ENCODE assay signal across 35 cellular contexts in genomic region chr5:124463840-124464239, GRCh38.
"Had no signal": no experiment of that assay in that cellular context is flagged by ENCODE, and none has a peak within 500 bp of the region (broad histone marks: within the 10 kb centered on the region; RNA-seq: fewer than 3 reads in every experiment).

No MANE protein-coding gene starts in this region.

- H3K9me3 Mint-ChIP-seq: activated CD8-positive, alpha-beta T cell treated with anti-CD3 and anti-CD28 coated beads for 36 hours had no signal

- H3K27me3 ChIP-seq: body of pancreas, breast epithelium, cardiac muscle cell, dorsolateral prefrontal cortex had no signal

- H3K4me3 ChIP-seq: body of pancreas, breast epithelium, cardiac muscle cell, coronary artery, dorsolateral prefrontal cortex had no signal

- H3K27ac Mint-ChIP-seq: activated B cell treated with CpG ODN at 0.5 μM for 24 hours; activated CD8-positive, alpha-beta T cell treated with anti-CD3 and anti-CD28 coated beads for 36 hours; activated naive CD8-positive, alpha-beta T cell; activated T-cell treated with anti-CD3 and anti-CD28 coated beads, Interleukin-2, amount 50 U/mL, for 72 hours; activated T-helper 17 cell treated with anti-CD3 and anti-CD28 coated beads, Interleukin-2, amount 50 U/mL, for 72 hours; dendritic cell treated with granulocyte-macrophage colony-stimulating factor and Interleukin-4, amounts not matched to agents 40 ng/mL and 50 ng/mL, for 4 days; endodermal cell; T-helper 17 cell; T-helper 2 cell treated with Interferon-gamma antibody and Interleukin-4, amounts not matched to agents 5 μg/mL and 100 μg/mL, for 36 hours had no signal

- H3K4me1 ChIP-seq: breast epithelium had no signal

- DNase-seq: activated B cell treated with CpG ODN at 0.5 μM for 24 hours; activated CD4-positive, alpha-beta T cell treated with anti-CD3 and anti-CD28 coated beads for 48 hours; activated CD4-positive, alpha-beta T cell treated with anti-CD3 and anti-CD28 coated beads, Interleukin-2, amount 50 U/mL, for 1 hour; activated CD4-positive, alpha-beta T cell treated with anti-CD3 and anti-CD28 coated beads, Interleukin-2, amount 50 U/mL, for 48 hours; activated CD8-positive, alpha-beta memory T cell treated with anti-CD3 and anti-CD28 coated beads for 24 hours; activated CD8-positive, alpha-beta T cell treated with anti-CD3 and anti-CD28 coated beads for 36 hours; activated effector memory CD4-positive, alpha-beta T cell treated with Interleukin-2 at 50 U/mL for 16 hours; activated gamma-delta T cell treated with Interleukin-2 at 50 U/mL for 16 hours; activated naive CD4-positive, alpha-beta T cell treated with anti-CD3 and anti-CD28 coated beads, Interleukin-2, amount 50 U/mL, for 16 hours; activated naive CD4-positive, alpha-beta T cell treated with Interleukin-2 at 50 U/mL for 16 hours; activated T-cell treated with anti-CD3 and anti-CD28 coated beads, Interleukin-2, amount 50 U/mL, for 1 hour; activated T-cell treated with anti-CD3 and anti-CD28 coated beads, Interleukin-2, amount 50 U/mL, for 72 hours; amniotic stem cell; anterior cingulate cortex; body of pancreas; central memory CD4-positive, alpha-beta T cell; cerebellar nuclear complex; dorsolateral prefrontal cortex; effector memory CD4-positive, alpha-beta T cell; endodermal cell; foreskin fibroblast; T-helper 1 cell; T-helper 17 cell; T1000; WERI-Rb-1 had no signal

- H3K27ac ChIP-seq: body of pancreas, breast epithelium, cardiac muscle cell, coronary artery, WERI-Rb-1 had no signal

- ATAC-seq: activated CD4-positive, CD25-positive, alpha-beta regulatory T cell treated with anti-CD3 and anti-CD28 coated beads, Interleukin-2, amount 50 U/mL, for 24 hours; activated CD8-positive, alpha-beta T cell treated with anti-CD3 and anti-CD28 coated beads for 36 hours; activated T-cell treated with anti-CD3 and anti-CD28 coated beads, Interleukin-2, amount 50 U/mL, for 72 hours; activated T-helper 17 cell treated with anti-CD3 and anti-CD28 coated beads, Interleukin-2, amount 50 U/mL, for 72 hours; body of pancreas; esophagus mucosa; SK-N-SH treated with all-trans-retinoic acid at 6 μM for 48 hours; T-helper 17 cell had no signal

- H3K4me3 Mint-ChIP-seq: activated B cell treated with CpG ODN at 0.5 μM for 24 hours; activated CD8-positive, alpha-beta T cell treated with anti-CD3 and anti-CD28 coated beads for 36 hours; activated naive CD8-positive, alpha-beta T cell; activated T-cell treated with anti-CD3 and anti-CD28 coated beads, Interleukin-2, amount 50 U/mL, for 72 hours; activated T-helper 17 cell treated with anti-CD3 and anti-CD28 coated beads, Interleukin-2, amount 50 U/mL, for 72 hours; dendritic cell treated with granulocyte-macrophage colony-stimulating factor and Interleukin-4, amounts not matched to agents 40 ng/mL and 50 ng/mL, for 4 days; endodermal cell; T-helper 17 cell; T-helper 2 cell treated with Interferon-gamma antibody and Interleukin-4, amounts not matched to agents 5 μg/mL and 100 μg/mL, for 36 hours had no signal

- H3K36me3 Mint-ChIP-seq: activated naive CD8-positive, alpha-beta T cell had no signal

- H3K9me3 ChIP-seq: body of pancreas, breast epithelium had no signal

- H3K27me3 Mint-ChIP-seq: activated B cell treated with CpG ODN at 0.5 μM for 24 hours; activated CD8-positive, alpha-beta T cell treated with anti-CD3 and anti-CD28 coated beads for 36 hours; activated naive CD8-positive, alpha-beta T cell; dendritic cell treated with granulocyte-macrophage colony-stimulating factor and Interleukin-4, amounts not matched to agents 40 ng/mL and 50 ng/mL, for 4 days; T-helper 17 cell had no signal

- H3K4me1 Mint-ChIP-seq: activated T-helper 17 cell treated with anti-CD3 and anti-CD28 coated beads, Interleukin-2, amount 50 U/mL, for 72 hours; T-helper 17 cell had no signal

- H3K36me3 ChIP-seq: breast epithelium, cardiac muscle cell, WERI-Rb-1 had no signal
